Comparison of ENCODE assay signal across 8 cellular contexts in the genomic region with DNA sequence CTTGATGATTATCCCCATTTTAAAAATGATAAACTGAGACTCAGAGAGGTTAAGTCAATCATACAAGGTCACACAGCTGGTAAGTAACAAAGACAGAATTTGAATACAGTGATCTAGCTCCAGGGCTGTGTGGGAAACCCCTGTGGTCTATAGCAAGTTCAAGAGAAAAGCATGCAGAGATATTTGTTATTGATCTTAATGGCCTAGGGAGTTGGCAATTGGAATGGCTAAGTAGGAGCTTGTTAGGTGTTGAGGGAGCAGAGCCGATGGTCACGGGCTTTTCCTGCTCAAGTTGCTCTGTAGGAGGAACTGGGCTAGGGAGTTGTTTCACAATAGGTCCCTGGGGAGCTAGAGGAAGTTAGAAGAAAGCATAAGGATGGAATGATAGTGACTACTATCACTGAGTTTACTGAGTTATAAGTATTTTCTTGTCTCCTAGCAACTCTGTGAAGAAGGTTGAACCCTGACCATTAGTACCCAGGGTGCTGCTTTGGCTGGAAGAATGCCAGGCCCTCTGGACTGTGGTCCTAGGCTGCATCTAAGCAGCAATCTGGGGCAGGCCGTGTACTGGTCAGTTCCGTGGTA.
DNase-seq lines count a peak whose midpoint lies in the region; ATAC-seq lines count a peak whose summit lies in the region.

No MANE protein-coding gene starts in this region.

- peaks cover 13% of the 10 kb centered on the region for H3K36me3 Mint-ChIP-seq in activated naive CD8-positive, alpha-beta T cell treated with anti-CD3 and anti-CD28 coated beads, Interleukin-2, amount 50 U/mL, for 24 hours (ENCODE audit: low read depth)

- H3K27me3 Mint-ChIP-seq in activated naive CD8-positive, alpha-beta T cell treated with anti-CD3 and anti-CD28 coated beads, Interleukin-2, amount 50 U/mL, for 24 hours, result no peaks in the 10 kb centered on the region

- peak overlapping the region; percentile 39 for H3K4me3 Mint-ChIP-seq in activated naive CD8-positive, alpha-beta T cell treated with anti-CD3 and anti-CD28 coated beads, Interleukin-2, amount 50 U/mL, for 24 hours

- H3K4me1 Mint-ChIP-seq in activated naive CD8-positive, alpha-beta T cell treated with anti-CD3 and anti-CD28 coated beads, Interleukin-2, amount 50 U/mL, for 24 hours, result peaks cover 40% of the 10 kb centered on the region

- DNase-seq in Ammon's horn (ENCODE audit: low spot score), result peak; percentile 64
- DNase-seq in activated naive CD8-positive, alpha-beta T cell treated with anti-CD3 and anti-CD28 coated beads, Interleukin-2, amount 50 U/mL, for 24 hours, result no peak
- DNase-seq in medulla oblongata (ENCODE audit: extremely low spot score), result peak; percentile 73
- DNase-seq in NCI-H524 (lab: John Stamatoyannopoulos, UW), result no peak
- DNase-seq in cerebellar cortex (ENCODE audit: low spot score), result no peak
- no peak for DNase-seq in OCI-M2 (lab: John Stamatoyannopoulos, UW; ENCODE audit: unreplicated experiment)

- H3K9me3 Mint-ChIP-seq in activated naive CD8-positive, alpha-beta T cell treated with anti-CD3 and anti-CD28 coated beads, Interleukin-2, amount 50 U/mL, for 24 hours, result no peaks in the 10 kb centered on the region

- ATAC-seq in GM19023 (IDR thresholded peaks at IDR 0.05; ENCODE audit: unreplicated experiment) (peak; percentile 48), HG03469 (IDR thresholded peaks at IDR 0.05; ENCODE audit: unreplicated experiment) (peak; percentile 66)
- peak; percentile 74 for ATAC-seq in activated naive CD8-positive, alpha-beta T cell treated with anti-CD3 and anti-CD28 coated beads, Interleukin-2, amount 50 U/mL, for 24 hours

- peak overlapping the region; percentile 84 for H3K27ac Mint-ChIP-seq in activated naive CD8-positive, alpha-beta T cell treated with anti-CD3 and anti-CD28 coated beads, Interleukin-2, amount 50 U/mL, for 24 hours

Comparison
In these comparisons a context has a peak if more than half of its experiments do, and no peak if none do; other contexts are left out.
1. DNase-seq: peak in Ammon's horn (single experiment) and medulla oblongata (single experiment); none in activated naive CD8-positive, alpha-beta T cell treated with anti-CD3 and anti-CD28 coated beads, Interleukin-2, amount 50 U/mL, for 24 hours (single experiment), NCI-H524 (0 of 2), cerebellar cortex (single experiment) and OCI-M2 (single experiment).
2. Peak in every context shown above with its lines, with median percentiles within 50 percentile points of each other: ATAC-seq.